In the genomic region with DNA sequence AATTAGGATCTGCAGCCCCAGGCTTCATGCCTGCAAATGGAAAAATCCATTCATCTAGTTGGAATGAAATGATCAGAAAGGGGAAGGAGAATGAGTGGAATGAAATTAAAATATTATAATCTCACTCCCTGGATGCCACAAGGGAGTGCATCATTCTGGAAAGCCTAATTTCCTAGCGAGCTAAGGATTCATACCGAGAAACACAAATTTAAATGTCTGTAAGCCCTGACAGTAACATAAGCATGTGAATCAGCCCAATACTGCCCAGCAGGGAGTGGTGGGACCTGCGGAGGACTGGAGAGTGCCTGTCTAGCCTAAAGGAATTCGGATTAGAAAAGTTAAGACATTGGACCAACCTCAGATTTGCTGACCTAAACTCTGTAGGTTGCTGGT, we compare ENCODE assay signal across 15 cellular contexts. TPM values are rescaled to one million over a fixed set of nuclear protein-coding genes. Genes with fewer than 3 reads are reported as not detected.
DNase-seq lines count a peak whose midpoint lies in the region; ATAC-seq lines count a peak whose summit lies in the region.
"Had no signal": no experiment of that assay in that cellular context is flagged by ENCODE, and none has a peak within 500 bp of the region (broad histone marks: within the 10 kb centered on the region; RNA-seq: fewer than 3 reads in every experiment).

No MANE protein-coding gene starts in this region.

- no peak overlapping the region for H3K4me3 Mint-ChIP-seq in activated naive CD4-positive, alpha-beta T cell treated with anti-CD3 and anti-CD28 coated beads, Interleukin-2, amount 50 U/mL, for 24 hours
- H3K4me3 Mint-ChIP-seq: dendritic cell treated with granulocyte-macrophage colony-stimulating factor and Interleukin-4, amounts not matched to agents 40 ng/mL and 50 ng/mL, for 4 days had no signal

- H3K4me1 ChIP-seq in NT2/D1 (ENCODE audit: insufficient read depth, insufficient read length) = peaks cover 3% of the 10 kb centered on the region
- H3K4me1 ChIP-seq in HAP-1 = peaks cover 10% of the 10 kb centered on the region

- no peak overlapping the region for H3K4me3 ChIP-seq in NT2/D1 (ENCODE audit: insufficient read length, low read depth)
- H3K4me3 ChIP-seq in HAP-1 = no peak overlapping the region
- H3K4me3 ChIP-seq: esophagus squamous epithelium, upper lobe of left lung had no signal

- ATAC-seq in HG02970 (IDR thresholded peaks at IDR 0.05; ENCODE audit: low FRiP score, unreplicated experiment) = no peak

- H3K9me3 Mint-ChIP-seq in activated naive CD4-positive, alpha-beta T cell treated with anti-CD3 and anti-CD28 coated beads, Interleukin-2, amount 50 U/mL, for 24 hours = no peaks in the 10 kb centered on the region

- H3K36me3 ChIP-seq in NT2/D1 (ENCODE audit: insufficient read depth, insufficient read length, low read length) = no peaks in the 10 kb centered on the region
- H3K36me3 ChIP-seq in HAP-1 (replicated peaks) = no peaks in the 10 kb centered on the region; the same call in 1 of the 2 replicates

- no peak for DNase-seq in activated naive CD4-positive, alpha-beta T cell treated with Interleukin-2 at 50 U/mL for 16 hours
- DNase-seq in NT2/D1 (ENCODE audit: low read depth, low spot score) = peak; percentile 68
- peak; percentile 23 for DNase-seq in iPS DF 19.7 (ENCODE audit: low read depth, low spot score)
- DNase-seq in HAP-1 (ENCODE audit: low spot score in 2 of 2) = no peak
- DNase-seq in hypothalamus (lab: John Stamatoyannopoulos, UW) = no peak
- DNase-seq: esophagus squamous epithelium, islet precursor cell, NCI-H1694 treated with DMSO at 0.1 percent for 48 hours, NCI-H748 treated with DMSO at 0.1 percent for 48 hours, T1000, upper lobe of left lung had no signal

- H3K27me3 ChIP-seq in NT2/D1 (ENCODE audit: insufficient read depth, insufficient read length) = no peaks in the 10 kb centered on the region
- H3K27me3 ChIP-seq in HAP-1 (ENCODE audit: low read depth) = no peaks in the 10 kb centered on the region
- H3K27me3 ChIP-seq: esophagus squamous epithelium, upper lobe of left lung had no signal

- H3K4me1 Mint-ChIP-seq in activated naive CD4-positive, alpha-beta T cell treated with anti-CD3 and anti-CD28 coated beads, Interleukin-2, amount 50 U/mL, for 24 hours = peaks cover 42% of the 10 kb centered on the region

- peaks cover 28% of the 10 kb centered on the region for H3K36me3 Mint-ChIP-seq in activated naive CD4-positive, alpha-beta T cell treated with anti-CD3 and anti-CD28 coated beads, Interleukin-2, amount 50 U/mL, for 24 hours

- H3K27ac ChIP-seq in temporal lobe (ENCODE audit: low read depth, low read length) = peak overlapping the region; percentile 40
- H3K27ac ChIP-seq: esophagus squamous epithelium, upper lobe of left lung had no signal

- in situ Hi-C loops in HAP-1 (cut with MboI; ENCODE audit: low sequenced_read_pairs) = no loop called here

- peak overlapping the region; percentile 87 for H3K27ac Mint-ChIP-seq in activated naive CD4-positive, alpha-beta T cell treated with anti-CD3 and anti-CD28 coated beads, Interleukin-2, amount 50 U/mL, for 24 hours
- H3K27ac Mint-ChIP-seq: dendritic cell treated with granulocyte-macrophage colony-stimulating factor and Interleukin-4, amounts not matched to agents 40 ng/mL and 50 ng/mL, for 4 days had no signal

- H3K27me3 Mint-ChIP-seq in activated naive CD4-positive, alpha-beta T cell treated with anti-CD3 and anti-CD28 coated beads, Interleukin-2, amount 50 U/mL, for 24 hours = no peaks in the 10 kb centered on the region
- H3K27me3 Mint-ChIP-seq: dendritic cell treated with granulocyte-macrophage colony-stimulating factor and Interleukin-4, amounts not matched to agents 40 ng/mL and 50 ng/mL, for 4 days had no signal

- peak overlapping the region; percentile 37 for H3K9ac ChIP-seq in NT2/D1 (ENCODE audit: insufficient read length, low read depth)

- H3K9me3 ChIP-seq in NT2/D1 (ENCODE audit: insufficient read depth, low read length) (0 out of 2 replicates have a peak, but pooled peaks cover 5% of the 10 kb centered on the region), HAP-1 (no peaks in the 10 kb centered on the region)
- H3K9me3 ChIP-seq: esophagus squamous epithelium, upper lobe of left lung had no signal

RNA-seq across cellular contexts. Expression of a gene that starts 38.3 kb away (rescaled TPM):
- 13.0 TPM for total RNA-seq in temporal lobe

RNA-seq across cellular contexts. Expression of a gene that starts 48.8 kb away (rescaled TPM):
- total RNA-seq in temporal lobe = 8.1 TPM

RNA-seq across cellular contexts. Expression of a gene that starts 50.8 kb away (rescaled TPM):
- total RNA-seq in temporal lobe = 2.5 TPM

Comparison
In these comparisons a context has a peak if more than half of its experiments do, and no peak if none do; other contexts are left out.
1. DNase-seq: peak in NT2/D1 (single experiment) and iPS DF 19.7 (single experiment); none in activated naive CD4-positive, alpha-beta T cell treated with Interleukin-2 at 50 U/mL for 16 hours (single experiment), HAP-1 (0 of 2) and hypothalamus (0 of 51).